13 cellular contexts compared by ENCODE assay signal in genomic region chr1:16348414-16349182, GRCh38. TPM values are rescaled to one million over a fixed set of nuclear protein-coding genes. Genes with fewer than 3 reads are reported as not detected.
DNase-seq lines count a peak whose midpoint lies in the region; ATAC-seq and TF ChIP-seq lines count a peak whose summit lies in the region.
"Had no signal": no experiment of that assay in that cellular context is flagged by ENCODE, and none has a peak within 500 bp of the region (broad histone marks: within the 10 kb centered on the region; RNA-seq: fewer than 3 reads in every experiment).

No MANE protein-coding gene starts in this region.

- H3K9me3 Mint-ChIP-seq in GM23338, result no peaks in the 10 kb centered on the region
- H3K9me3 Mint-ChIP-seq: stimulated activated naive CD8-positive, alpha-beta T cell treated with anti-CD3 and anti-CD28 coated beads, Interleukin-15, amount 100 ng/mL, for 72 hours had no signal

- H3K27ac ChIP-seq in PC-9 (peak overlapping the region; percentile 80), trophoblast cell (ENCODE audit: low read depth, low read length) (no peak overlapping the region), GM23338 (ENCODE audit: low read depth) (no peak overlapping the region)

- H3K4me1 Mint-ChIP-seq in GM23338, result peaks cover 13% of the 10 kb centered on the region; the same call in 2 of the 3 replicates

- WGBS in trophoblast cell (ENCODE audit: extremely low coverage, insufficient coverage, insufficient read length), result no CpG with 5 or more reads among the region's 14 CpGs

- H4K12ac ChIP-seq in trophoblast cell (ENCODE audit: low read depth, low read length), result no peak overlapping the region

- no peak overlapping the region for H4K8ac ChIP-seq in trophoblast cell (ENCODE audit: low read depth, low read length)

- no peak overlapping the region for H3K4me3 ChIP-seq in PC-9
- H3K4me3 ChIP-seq in trophoblast cell (ENCODE audit: low read depth, low read length), result no peak overlapping the region
- no peak overlapping the region for H3K4me3 ChIP-seq in GM23338

- H4K20me1 ChIP-seq in PC-9 (ENCODE audit: insufficient read depth) (no peaks in the 10 kb centered on the region), GM23338 (replicated peaks; ENCODE audit: insufficient read depth) (peaks cover 35% of the 10 kb centered on the region)

- POLR2A ChIA-PET in PC-9 (lab: Charles Lee; ENCODE audit: unreplicated experiment), result no interaction called here

- in situ Hi-C loops in Caki2 (cut with HindIII; ENCODE audit: low pct_unique_long_range_greater_than_20kb, low sequenced_read_pairs), result no loop called here

- no peak overlapping the region for H3K27ac Mint-ChIP-seq in GM23338
- H3K27ac Mint-ChIP-seq: stimulated activated naive CD8-positive, alpha-beta T cell treated with anti-CD3 and anti-CD28 coated beads, Interleukin-15, amount 100 ng/mL, for 72 hours had no signal

- H2BK12ac ChIP-seq in trophoblast cell (ENCODE audit: low read length), result no peak overlapping the region

- H3K27me3 ChIP-seq in PC-9 (ENCODE audit: insufficient read depth, low read depth), result no peaks in the 10 kb centered on the region
- no peaks in the 10 kb centered on the region for H3K27me3 ChIP-seq in trophoblast cell (ENCODE audit: insufficient read depth, low read length)
- no peaks in the 10 kb centered on the region for H3K27me3 ChIP-seq in GM23338 (ENCODE audit: insufficient read depth)

- BruUV-seq in PC-9 (replicated peaks; lab: Mats Ljungman, UMichigan), result no TSS peak

- peaks cover 8% of the 10 kb centered on the region; the same call in 1 of the 2 replicates for H3F3A ChIP-seq in PC-9 (ENCODE audit: insufficient read depth, low read depth)
- peaks cover 3% of the 10 kb centered on the region; the same call in 1 of the 2 replicates for H3F3A ChIP-seq in GM23338 (replicated peaks; ENCODE audit: low read depth)

- CTCF ChIA-PET in PC-9 (lab: Charles Lee), result interaction anchor here (0.5 to 0.9 kb wide), 3 partner anchors 13 to 189 kb away, joined by 3 to 11 read pairs (median 3); no protein-coding TSS in a partner anchor

- H3K4ac ChIP-seq in trophoblast cell (ENCODE audit: low read depth, low read length), result no peak overlapping the region

- H3K9ac ChIP-seq in trophoblast cell (ENCODE audit: low read length), result no peak overlapping the region

- no peak for TF ChIP-seq CTCF in PC-9 (conservative IDR thresholded peaks at IDR 0.05)
- no peak for TF ChIP-seq CTCF in GM23338 (conservative IDR thresholded peaks at IDR 0.05; ENCODE audit: low read depth in 2 of 2)

- H4K91ac ChIP-seq in trophoblast cell (ENCODE audit: low read depth, low read length), result no peak overlapping the region

- no peak overlapping the region for H3K4me3 Mint-ChIP-seq in GM23338
- H3K4me3 Mint-ChIP-seq: stimulated activated naive CD8-positive, alpha-beta T cell treated with anti-CD3 and anti-CD28 coated beads, Interleukin-15, amount 100 ng/mL, for 72 hours had no signal

- H2BK120ac ChIP-seq in trophoblast cell (ENCODE audit: insufficient read depth, low read length, poor library complexity), result no peak overlapping the region

- H3K9me2 ChIP-seq in PC-9 (ENCODE audit: insufficient read depth) (no peaks in the 10 kb centered on the region), GM23338 (ENCODE audit: insufficient read depth) (no peaks in the 10 kb centered on the region)

- no peak overlapping the region for H3K23ac ChIP-seq in trophoblast cell (ENCODE audit: low read length)

- no peak overlapping the region for H3K18ac ChIP-seq in trophoblast cell (ENCODE audit: low read length)

- H2AFZ ChIP-seq in PC-9, result no peak overlapping the region
- no peak overlapping the region for H2AFZ ChIP-seq in trophoblast cell (ENCODE audit: insufficient read depth, low read length, poor library complexity)
- no peak overlapping the region for H2AFZ ChIP-seq in GM23338

- no peaks in the 10 kb centered on the region for H3K36me3 Mint-ChIP-seq in GM23338 (ENCODE audit: low read depth)

- H3K79me2 ChIP-seq in PC-9 (ENCODE audit: low read depth), result peaks cover 80% of the 10 kb centered on the region
- peaks cover 13% of the 10 kb centered on the region for H3K79me2 ChIP-seq in trophoblast cell (ENCODE audit: control insufficient read depth, insufficient read depth, low read length, poor library complexity)
- peaks cover 83% of the 10 kb centered on the region for H3K79me2 ChIP-seq in GM23338 (replicated peaks; ENCODE audit: insufficient read depth)

- H3K9me3 ChIP-seq in PC-9 (ENCODE audit: insufficient read depth, low read depth) (no peaks in the 10 kb centered on the region), trophoblast cell (ENCODE audit: insufficient read depth, low read depth, low read length) (no peaks in the 10 kb centered on the region)

- H2BK5ac ChIP-seq in trophoblast cell (ENCODE audit: low read depth, low read length, poor library complexity), result no peak overlapping the region

- peak overlapping the region; percentile 85 for H3K4me2 ChIP-seq in PC-9
- no peak overlapping the region for H3K4me2 ChIP-seq in trophoblast cell (ENCODE audit: low read length)
- H3K4me2 ChIP-seq in GM23338, result no peak overlapping the region

- no peaks in the 10 kb centered on the region for H3K27me3 Mint-ChIP-seq in GM23338 (ENCODE audit: insufficient read depth, low read depth, poor library complexity)
- H3K27me3 Mint-ChIP-seq: stimulated activated naive CD8-positive, alpha-beta T cell treated with anti-CD3 and anti-CD28 coated beads, Interleukin-15, amount 100 ng/mL, for 72 hours had no signal

- no peak overlapping the region for H2AK5ac ChIP-seq in trophoblast cell (ENCODE audit: low read length)

- peak; percentile 47 for DNase-seq in Caki2 (ENCODE audit: low read depth)
- DNase-seq in PC-9, result peak in 1 of 2 experiments; percentile 84
- DNase-seq in dermis blood vessel endothelial cell, result peak; percentile 33
- DNase-seq in trophoblast cell, result peak; percentile 64 to 91
- no peak for DNase-seq in GM23338 (ENCODE audit: low spot score)
- DNase-seq in OCI-M1 (lab: John Stamatoyannopoulos, UW), result no peak
- DNase-seq: activated naive CD4-positive, alpha-beta T cell treated with Interleukin-2 at 50 U/mL for 16 hours; NCI-H748 treated with DMSO at 0.1 percent for 48 hours; stimulated activated CD4-positive, alpha-beta T cell treated with anti-CD3 and anti-CD28 coated beads, Interleukin-12 subunit alpha, Interleukin-12 subunit beta, amount 100 ng/mL, for 4 hours; stimulated activated naive CD8-positive, alpha-beta T cell treated with anti-CD3 and anti-CD28 coated beads, Interleukin-15, amount 100 ng/mL, for 72 hours had no signal

- ATAC-seq in GM23338, result no peak
- ATAC-seq in GM18498 (IDR thresholded peaks at IDR 0.05; ENCODE audit: unreplicated experiment), result no peak
- ATAC-seq in HG03135 (IDR thresholded peaks at IDR 0.05; ENCODE audit: unreplicated experiment), result no peak
- ATAC-seq: esophagus mucosa; stimulated activated naive CD8-positive, alpha-beta T cell treated with anti-CD3 and anti-CD28 coated beads, Interleukin-15, amount 100 ng/mL, for 72 hours had no signal

- intact Hi-C loops in PC-9 (cut with micrococcal nuclease; ENCODE audit: unreplicated experiment), result loop anchor here (1.0 kb wide), 1 partner anchor 14 kb away; no protein-coding TSS in a partner anchor

- no peak overlapping the region for H3K14ac ChIP-seq in trophoblast cell (ENCODE audit: low read length)

- no peaks in the 10 kb centered on the region for H3K36me3 ChIP-seq in PC-9 (ENCODE audit: low read depth)
- H3K36me3 ChIP-seq in trophoblast cell (ENCODE audit: control insufficient read depth in 1 of 2, insufficient read depth in 2 of 2, low read length in 2 of 2), result no peaks in the 10 kb centered on the region
- no peaks in the 10 kb centered on the region for H3K36me3 ChIP-seq in GM23338 (ENCODE audit: insufficient read depth)

- H3K4me1 ChIP-seq in PC-9 (replicated peaks; ENCODE audit: insufficient read depth) (peaks cover 30% of the 10 kb centered on the region), trophoblast cell (ENCODE audit: control insufficient read depth in 1 of 2, insufficient read depth in 2 of 2, low read length in 2 of 2) (peaks cover 5 to 13% of the 10 kb centered on the region in 2 experiments), GM23338 (ENCODE audit: insufficient read depth) (peaks cover 12% of the 10 kb centered on the region; the same call in 1 of the 2 replicates)

- peaks cover 11% of the 10 kb centered on the region for H3K79me1 ChIP-seq in trophoblast cell (ENCODE audit: low read length)

TF ChIP-seq in GM23338, 12 proteins besides CTCF, POLR2A, EP300 and RAD21:
- TF ChIP-seq ZNF114 (CRISPR knock-in tag; IDR thresholded peaks at IDR 0.05), result no peak
- TF ChIP-seq POLR2AphosphoS5 (IDR thresholded peaks at IDR 0.05; ENCODE audit: low read depth), result no peak
- TF ChIP-seq CREB1 (CRISPR knock-in tag; IDR thresholded peaks at IDR 0.05; ENCODE audit: low read depth), result no peak
- no peak for TF ChIP-seq JUNB (IDR thresholded peaks at IDR 0.05; ENCODE audit: unreplicated experiment)

RNA-seq across cellular contexts. Expression of gene FBXO42, which starts 3.7 kb away (rescaled TPM):
- 11.4 and 24.2 TPM in 2 replicates for total RNA-seq in Caki2 (2014; rRNA removed; shearing (Covaris generic); ENCODE audit: low replicate concordance)
- total RNA-seq in PC-9 (2021), result 13.0 and 15.3 TPM in 2 replicates
- total RNA-seq in dermis blood vessel endothelial cell, result 14.0 and 15.8 TPM in 2 replicates
- 10.4 and 11.3 TPM in 2 replicates for polyA plus RNA-seq in trophoblast cell (2013)
- 18.1 and 20.7 TPM in 2 replicates for total RNA-seq in GM23338 (2014; rRNA removed; shearing (Covaris generic))
- polyA plus RNA-seq in GM23338 (2016; fragmentation: Nextera tagmentation; extraction: Ambion mirVana), result 5.2 and 6.0 TPM in 2 replicates

RNA-seq across cellular contexts. Expression of gene SZRD1, which starts 18.4 kb away (rescaled TPM):
- total RNA-seq in Caki2 (2014; rRNA removed; shearing (Covaris generic); ENCODE audit: low replicate concordance), result 114 and 125 TPM in 2 replicates
- 104 and 114 TPM in 2 replicates for total RNA-seq in PC-9 (2021)
- total RNA-seq in dermis blood vessel endothelial cell, result 23.5 and 48.7 TPM in 2 replicates
- polyA plus RNA-seq in trophoblast cell (2013), result 80.6 and 85.6 TPM in 2 replicates
- 70.9 and 73.9 TPM in 2 replicates for total RNA-seq in GM23338 (2014; rRNA removed; shearing (Covaris generic))
- 32.5 and 33.6 TPM in 2 replicates for polyA plus RNA-seq in GM23338 (2016; fragmentation: Nextera tagmentation; extraction: Ambion mirVana)

Comparison
In these comparisons a context has a peak if more than half of its experiments do, and no peak if none do; other contexts are left out.
1. DNase-seq: peak in Caki2 (single experiment), dermis blood vessel endothelial cell (single experiment) and trophoblast cell (2 of 2); none in GM23338 (single experiment) and OCI-M1 (single experiment).